Comparison of ENCODE assay signal across 2 cellular contexts in the genomic region with DNA sequence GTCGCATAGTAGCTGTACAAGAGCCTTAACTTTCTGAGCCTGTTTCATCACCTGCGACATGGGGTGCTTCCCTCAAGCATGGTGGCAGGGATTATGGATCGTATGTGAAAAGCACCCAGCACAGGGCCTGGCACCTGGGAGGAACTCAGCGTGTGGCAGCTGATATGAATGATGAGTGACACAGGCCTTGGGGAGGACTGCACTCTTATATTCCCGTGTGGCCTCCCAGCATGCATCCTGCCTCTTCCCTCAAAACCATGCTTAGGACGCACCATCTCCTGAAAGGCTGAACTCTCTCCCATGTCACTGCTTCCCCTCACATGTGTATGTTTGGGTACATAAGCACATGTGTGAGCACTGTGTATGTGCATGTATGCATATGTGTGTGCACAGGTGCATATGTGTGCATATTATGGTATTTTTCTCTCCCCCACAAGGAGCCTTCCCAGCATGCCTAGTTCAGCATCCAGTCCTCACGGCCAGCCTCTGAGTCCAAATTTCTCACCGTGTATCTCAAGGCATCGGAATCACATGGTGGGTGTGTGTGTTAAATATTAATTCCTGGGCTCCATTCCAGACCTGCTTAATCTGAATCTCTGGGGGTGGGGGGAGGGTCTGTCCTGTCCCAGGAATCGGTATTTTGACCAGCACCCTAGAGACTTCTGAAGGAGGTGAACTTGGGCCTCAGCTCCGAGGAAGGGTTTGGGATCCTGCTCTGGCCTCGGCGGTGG.
A peak's percentile ranks its signal among the peaks of the same experiment; 100 is the strongest.
TF ChIP-seq lines count a peak whose summit lies in the region.

No MANE protein-coding gene starts in this region.

TF ChIP-seq in HEK293, 187 proteins besides CTCF, POLR2A, EP300 and RAD21:
- TF ChIP-seq, protein P1, sequence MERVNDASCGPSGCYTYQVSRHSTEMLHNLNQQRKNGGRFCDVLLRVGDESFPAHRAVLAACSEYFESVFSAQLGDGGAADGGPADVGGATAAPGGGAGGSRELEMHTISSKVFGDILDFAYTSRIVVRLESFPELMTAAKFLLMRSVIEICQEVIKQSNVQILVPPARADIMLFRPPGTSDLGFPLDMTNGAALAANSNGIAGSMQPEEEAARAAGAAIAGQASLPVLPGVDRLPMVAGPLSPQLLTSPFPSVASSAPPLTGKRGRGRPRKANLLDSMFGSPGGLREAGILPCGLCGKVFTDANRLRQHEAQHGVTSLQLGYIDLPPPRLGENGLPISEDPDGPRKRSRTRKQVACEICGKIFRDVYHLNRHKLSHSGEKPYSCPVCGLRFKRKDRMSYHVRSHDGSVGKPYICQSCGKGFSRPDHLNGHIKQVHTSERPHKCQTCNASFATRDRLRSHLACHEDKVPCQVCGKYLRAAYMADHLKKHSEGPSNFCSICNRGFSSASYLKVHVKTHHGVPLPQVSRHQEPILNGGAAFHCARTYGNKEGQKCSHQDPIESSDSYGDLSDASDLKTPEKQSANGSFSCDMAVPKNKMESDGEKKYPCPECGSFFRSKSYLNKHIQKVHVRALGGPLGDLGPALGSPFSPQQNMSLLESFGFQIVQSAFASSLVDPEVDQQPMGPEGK (tag by site-specific recombination; IDR thresholded peaks at IDR 0.05): no peak
- TF ChIP-seq ZXDB (tag by site-specific recombination; IDR thresholded peaks at IDR 0.05) (no peak), ZIC2 (tag by site-specific recombination; IDR thresholded peaks at IDR 0.05) (peak; percentile 72; the same call in 1 of the 2 replicates)
- TF ChIP-seq, protein P2, sequence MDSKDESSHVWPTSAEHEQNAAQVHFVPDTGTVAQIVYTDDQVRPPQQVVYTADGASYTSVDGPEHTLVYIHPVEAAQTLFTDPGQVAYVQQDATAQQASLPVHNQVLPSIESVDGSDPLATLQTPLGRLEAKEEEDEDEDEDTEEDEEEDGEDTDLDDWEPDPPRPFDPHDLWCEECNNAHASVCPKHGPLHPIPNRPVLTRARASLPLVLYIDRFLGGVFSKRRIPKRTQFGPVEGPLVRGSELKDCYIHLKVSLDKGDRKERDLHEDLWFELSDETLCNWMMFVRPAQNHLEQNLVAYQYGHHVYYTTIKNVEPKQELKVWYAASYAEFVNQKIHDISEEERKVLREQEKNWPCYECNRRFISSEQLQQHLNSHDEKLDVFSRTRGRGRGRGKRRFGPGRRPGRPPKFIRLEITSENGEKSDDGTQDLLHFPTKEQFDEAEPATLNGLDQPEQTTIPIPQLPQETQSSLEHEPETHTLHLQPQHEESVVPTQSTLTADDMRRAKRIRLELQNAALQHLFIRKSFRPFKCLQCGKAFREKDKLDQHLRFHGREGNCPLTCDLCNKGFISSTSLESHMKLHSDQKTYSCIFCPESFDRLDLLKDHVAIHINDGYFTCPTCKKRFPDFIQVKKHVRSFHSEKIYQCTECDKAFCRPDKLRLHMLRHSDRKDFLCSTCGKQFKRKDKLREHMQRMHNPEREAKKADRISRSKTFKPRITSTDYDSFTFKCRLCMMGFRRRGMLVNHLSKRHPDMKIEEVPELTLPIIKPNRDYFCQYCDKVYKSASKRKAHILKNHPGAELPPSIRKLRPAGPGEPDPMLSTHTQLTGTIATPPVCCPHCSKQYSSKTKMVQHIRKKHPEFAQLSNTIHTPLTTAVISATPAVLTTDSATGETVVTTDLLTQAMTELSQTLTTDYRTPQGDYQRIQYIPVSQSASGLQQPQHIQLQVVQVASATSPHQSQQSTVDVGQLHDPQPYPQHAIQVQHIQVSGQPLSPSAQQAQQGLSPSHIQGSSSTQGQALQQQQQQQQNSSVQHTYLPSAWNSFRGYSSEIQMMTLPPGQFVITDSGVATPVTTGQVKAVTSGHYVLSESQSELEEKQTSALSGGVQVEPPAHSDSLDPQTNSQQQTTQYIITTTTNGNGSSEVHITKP (tag by site-specific recombination; IDR thresholded peaks at IDR 0.05): no peak
- TF ChIP-seq, protein P3, sequence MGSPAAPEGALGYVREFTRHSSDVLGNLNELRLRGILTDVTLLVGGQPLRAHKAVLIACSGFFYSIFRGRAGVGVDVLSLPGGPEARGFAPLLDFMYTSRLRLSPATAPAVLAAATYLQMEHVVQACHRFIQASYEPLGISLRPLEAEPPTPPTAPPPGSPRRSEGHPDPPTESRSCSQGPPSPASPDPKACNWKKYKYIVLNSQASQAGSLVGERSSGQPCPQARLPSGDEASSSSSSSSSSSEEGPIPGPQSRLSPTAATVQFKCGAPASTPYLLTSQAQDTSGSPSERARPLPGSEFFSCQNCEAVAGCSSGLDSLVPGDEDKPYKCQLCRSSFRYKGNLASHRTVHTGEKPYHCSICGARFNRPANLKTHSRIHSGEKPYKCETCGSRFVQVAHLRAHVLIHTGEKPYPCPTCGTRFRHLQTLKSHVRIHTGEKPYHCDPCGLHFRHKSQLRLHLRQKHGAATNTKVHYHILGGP (tag by site-specific recombination; IDR thresholded peaks at IDR 0.05): no peak

TF ChIP-seq in SK-N-SH, 30 proteins besides CTCF, POLR2A, EP300 and RAD21:
- TF ChIP-seq, protein P4, sequence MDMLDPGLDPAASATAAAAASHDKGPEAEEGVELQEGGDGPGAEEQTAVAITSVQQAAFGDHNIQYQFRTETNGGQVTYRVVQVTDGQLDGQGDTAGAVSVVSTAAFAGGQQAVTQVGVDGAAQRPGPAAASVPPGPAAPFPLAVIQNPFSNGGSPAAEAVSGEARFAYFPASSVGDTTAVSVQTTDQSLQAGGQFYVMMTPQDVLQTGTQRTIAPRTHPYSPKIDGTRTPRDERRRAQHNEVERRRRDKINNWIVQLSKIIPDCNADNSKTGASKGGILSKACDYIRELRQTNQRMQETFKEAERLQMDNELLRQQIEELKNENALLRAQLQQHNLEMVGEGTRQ (IDR thresholded peaks at IDR 0.05; ENCODE audit: borderline replicate concordance, low read depth, low read length): no peak
- TF ChIP-seq YY1 (IDR thresholded peaks at IDR 0.05; ENCODE audit: low read depth) (no peak), FOXM1 (IDR thresholded peaks at IDR 0.05; ENCODE audit: low read depth) (no peak)
- TF ChIP-seq, protein P5, sequence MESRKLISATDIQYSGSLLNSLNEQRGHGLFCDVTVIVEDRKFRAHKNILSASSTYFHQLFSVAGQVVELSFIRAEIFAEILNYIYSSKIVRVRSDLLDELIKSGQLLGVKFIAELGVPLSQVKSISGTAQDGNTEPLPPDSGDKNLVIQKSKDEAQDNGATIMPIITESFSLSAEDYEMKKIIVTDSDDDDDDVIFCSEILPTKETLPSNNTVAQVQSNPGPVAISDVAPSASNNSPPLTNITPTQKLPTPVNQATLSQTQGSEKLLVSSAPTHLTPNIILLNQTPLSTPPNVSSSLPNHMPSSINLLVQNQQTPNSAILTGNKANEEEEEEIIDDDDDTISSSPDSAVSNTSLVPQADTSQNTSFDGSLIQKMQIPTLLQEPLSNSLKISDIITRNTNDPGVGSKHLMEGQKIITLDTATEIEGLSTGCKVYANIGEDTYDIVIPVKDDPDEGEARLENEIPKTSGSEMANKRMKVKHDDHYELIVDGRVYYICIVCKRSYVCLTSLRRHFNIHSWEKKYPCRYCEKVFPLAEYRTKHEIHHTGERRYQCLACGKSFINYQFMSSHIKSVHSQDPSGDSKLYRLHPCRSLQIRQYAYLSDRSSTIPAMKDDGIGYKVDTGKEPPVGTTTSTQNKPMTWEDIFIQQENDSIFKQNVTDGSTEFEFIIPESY (IDR thresholded peaks at IDR 0.05; ENCODE audit: borderline replicate concordance, low read depth): no peak
- TF ChIP-seq, protein P6, sequence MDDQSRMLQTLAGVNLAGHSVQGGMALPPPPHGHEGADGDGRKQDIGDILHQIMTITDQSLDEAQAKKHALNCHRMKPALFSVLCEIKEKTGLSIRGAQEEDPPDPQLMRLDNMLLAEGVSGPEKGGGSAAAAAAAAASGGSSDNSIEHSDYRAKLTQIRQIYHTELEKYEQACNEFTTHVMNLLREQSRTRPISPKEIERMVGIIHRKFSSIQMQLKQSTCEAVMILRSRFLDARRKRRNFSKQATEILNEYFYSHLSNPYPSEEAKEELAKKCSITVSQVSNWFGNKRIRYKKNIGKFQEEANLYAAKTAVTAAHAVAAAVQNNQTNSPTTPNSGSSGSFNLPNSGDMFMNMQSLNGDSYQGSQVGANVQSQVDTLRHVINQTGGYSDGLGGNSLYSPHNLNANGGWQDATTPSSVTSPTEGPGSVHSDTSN (IDR thresholded peaks at IDR 0.05): no peak
